In genomic region chr2:152875832-152876669, GRCh38 we compare ENCODE assay signal across 21 cellular contexts.
DNase-seq lines count a peak whose midpoint lies in the region; ATAC-seq lines count a peak whose summit lies in the region.
"Had no signal": no experiment of that assay in that cellular context is flagged by ENCODE, and none has a peak within 500 bp of the region (broad histone marks: within the 10 kb centered on the region; RNA-seq: fewer than 3 reads in every experiment).

No MANE protein-coding gene starts in this region.

- H3K4me1 Mint-ChIP-seq in naive thymus-derived CD4-positive, alpha-beta T cell: no peaks in the 10 kb centered on the region
- H3K4me1 Mint-ChIP-seq: activated B cell treated with CpG ODN at 0.5 μM for 24 hours; activated naive CD8-positive, alpha-beta T cell treated with anti-CD3 and anti-CD28 coated beads for 36 hours; neural crest cell had no signal

- peak; percentile 7 for DNase-seq in ELR (ENCODE audit: low read depth)
- DNase-seq in MG63: peak; percentile 3
- DNase-seq in epithelial cell of prostate (ENCODE audit: low read depth, low spot score): no peak
- DNase-seq in myocyte (ENCODE audit: low read depth): peak; percentile 6
- no peak for DNase-seq in aorta
- DNase-seq in naive thymus-derived CD4-positive, alpha-beta T cell: no peak
- no peak for DNase-seq in NCI-H187 treated with DMSO at 0.1 percent for 48 hours (lab: John Stamatoyannopoulos, UW)
- DNase-seq in NCI-H2081 (lab: John Stamatoyannopoulos, UW): no peak
- DNase-seq: activated B cell treated with CpG ODN at 0.5 μM for 24 hours; activated naive CD8-positive, alpha-beta T cell treated with anti-CD3 and anti-CD28 coated beads for 36 hours; activated T-cell treated with anti-CD3 and anti-CD28 coated beads, Interleukin-2, amount 50 U/mL, for 72 hours; brain microvascular endothelial cell; erythroblast; heart right ventricle; NCI-H1694 treated with DMSO at 0.1 percent for 48 hours; NCI-H524; SHP77 treated with DMSO at 0.1 percent for 48 hours; T-helper 2 cell had no signal

- CTCF ChIA-PET in naive thymus-derived CD4-positive, alpha-beta T cell (lab: Charles Lee): no interaction called here

- no peak overlapping the region for H3K4me3 Mint-ChIP-seq in naive thymus-derived CD4-positive, alpha-beta T cell
- H3K4me3 Mint-ChIP-seq: activated B cell treated with CpG ODN at 0.5 μM for 24 hours; activated naive CD8-positive, alpha-beta T cell treated with anti-CD3 and anti-CD28 coated beads for 36 hours; activated T-cell treated with anti-CD3 and anti-CD28 coated beads, Interleukin-2, amount 50 U/mL, for 72 hours; neural crest cell had no signal

- no peak for ATAC-seq in aorta (ENCODE audit: low FRiP score)
- no peak for ATAC-seq in naive thymus-derived CD4-positive, alpha-beta T cell
- ATAC-seq: activated T-cell treated with anti-CD3 and anti-CD28 coated beads, Interleukin-2, amount 50 U/mL, for 72 hours had no signal

- 69 to 72% methylated on average over 5 of the region's 5 CpGs for WGBS in aorta, 2 donors

- no peaks in the 10 kb centered on the region for H3K4me1 ChIP-seq in aorta (ENCODE audit: control insufficient read depth in 1 of 2, insufficient read depth in 2 of 2, low read length in 2 of 2)
- no peaks in the 10 kb centered on the region for H3K4me1 ChIP-seq in naive thymus-derived CD4-positive, alpha-beta T cell (ENCODE audit: control insufficient read depth in 2 of 2, insufficient read depth in 2 of 2, low read length in 2 of 2)
- H3K4me1 ChIP-seq: BLaER1, heart right ventricle, testis had no signal

- H3K27ac ChIP-seq in epithelial cell of prostate: peak overlapping the region; percentile 25
- H3K27ac ChIP-seq in aorta (ENCODE audit: low read depth in 1 of 2, low read length in 2 of 2): no peak overlapping the region
- no peak overlapping the region for H3K27ac ChIP-seq in naive thymus-derived CD4-positive, alpha-beta T cell (ENCODE audit: low read depth, low read length)
- H3K27ac ChIP-seq: BLaER1, brain microvascular endothelial cell, heart right ventricle, testis had no signal

- intact Hi-C loops in aorta (cut with DNase I): no loop called here
- intact Hi-C loops in naive thymus-derived CD4-positive, alpha-beta T cell (cut with micrococcal nuclease): no loop called here

- H3K36me3 ChIP-seq in MG63 (no peaks in the 10 kb centered on the region), aorta (ENCODE audit: control insufficient read depth in 1 of 2, insufficient read depth in 2 of 2, low read length in 1 of 2) (no peaks in the 10 kb centered on the region)
- H3K36me3 ChIP-seq in naive thymus-derived CD4-positive, alpha-beta T cell (ENCODE audit: control insufficient read depth in 2 of 3, insufficient read depth in 3 of 3, low read length in 3 of 3): no peaks in the 10 kb centered on the region
- H3K36me3 ChIP-seq: BLaER1, brain microvascular endothelial cell, heart right ventricle had no signal

- H3K9me3 ChIP-seq in MG63: no peaks in the 10 kb centered on the region
- no peaks in the 10 kb centered on the region for H3K9me3 ChIP-seq in aorta (ENCODE audit: control insufficient read depth, low read length)
- no peaks in the 10 kb centered on the region for H3K9me3 ChIP-seq in naive thymus-derived CD4-positive, alpha-beta T cell (ENCODE audit: control insufficient read depth in 2 of 3, low read length in 3 of 3)
- H3K9me3 ChIP-seq: BLaER1, heart right ventricle, testis had no signal

- H3K9me3 Mint-ChIP-seq in naive thymus-derived CD4-positive, alpha-beta T cell: peaks cover 0 to 10% (median 0%) of the 10 kb centered on the region in 11 donors
- H3K9me3 Mint-ChIP-seq: activated B cell treated with CpG ODN at 0.5 μM for 24 hours, neural crest cell had no signal

- H3K36me3 Mint-ChIP-seq in naive thymus-derived CD4-positive, alpha-beta T cell: no peaks in the 10 kb centered on the region
- H3K36me3 Mint-ChIP-seq: activated naive CD8-positive, alpha-beta T cell treated with anti-CD3 and anti-CD28 coated beads for 36 hours had no signal

- H3K27me3 Mint-ChIP-seq in naive thymus-derived CD4-positive, alpha-beta T cell: peaks cover 0 to 23% (median 7%) of the 10 kb centered on the region in 5 donors
- H3K27me3 Mint-ChIP-seq: activated B cell treated with CpG ODN at 0.5 μM for 24 hours; activated naive CD8-positive, alpha-beta T cell treated with anti-CD3 and anti-CD28 coated beads for 36 hours had no signal

- no peak overlapping the region for H3K27ac Mint-ChIP-seq in naive thymus-derived CD4-positive, alpha-beta T cell
- H3K27ac Mint-ChIP-seq: activated B cell treated with CpG ODN at 0.5 μM for 24 hours; activated naive CD8-positive, alpha-beta T cell treated with anti-CD3 and anti-CD28 coated beads for 36 hours; activated T-cell treated with anti-CD3 and anti-CD28 coated beads, Interleukin-2, amount 50 U/mL, for 72 hours had no signal

- H3K4me3 ChIP-seq in MG63: no peak overlapping the region
- H3K4me3 ChIP-seq in aorta (ENCODE audit: low read length in 2 of 2): no peak overlapping the region
- H3K4me3 ChIP-seq in naive thymus-derived CD4-positive, alpha-beta T cell (ENCODE audit: low read length): no peak overlapping the region
- H3K4me3 ChIP-seq: BLaER1, heart right ventricle, testis had no signal

- no peaks in the 10 kb centered on the region for H3K27me3 ChIP-seq in MG63
- H3K27me3 ChIP-seq in aorta (ENCODE audit: control insufficient read depth in 1 of 2, insufficient read depth in 2 of 2, low read length in 1 of 2): no peaks in the 10 kb centered on the region
- H3K27me3 ChIP-seq in naive thymus-derived CD4-positive, alpha-beta T cell (ENCODE audit: control insufficient read depth in 2 of 2, insufficient read depth in 2 of 2, low read length in 2 of 2): no peaks in the 10 kb centered on the region
- H3K27me3 ChIP-seq: BLaER1, brain microvascular endothelial cell, heart right ventricle, testis had no signal

- POLR2A ChIA-PET in naive thymus-derived CD4-positive, alpha-beta T cell (lab: Charles Lee): no interaction called here

Comparison
In these comparisons a context has a peak if more than half of its experiments do, and no peak if none do; other contexts are left out.
1. DNase-seq: peak in ELR (single experiment), MG63 (single experiment) and myocyte (single experiment); none in epithelial cell of prostate (single experiment), aorta (0 of 2), naive thymus-derived CD4-positive, alpha-beta T cell (0 of 9), NCI-H187 treated with DMSO at 0.1 percent for 48 hours (single experiment) and NCI-H2081 (0 of 2).